ENCODE assay signal across 34 cellular contexts in genomic region chr19:3753631-3754410, GRCh38. TPM values are rescaled to one million over a fixed set of nuclear protein-coding genes. Genes with fewer than 3 reads are reported as not detected.
"Had no signal": no experiment of that assay in that cellular context is flagged by ENCODE, and none has a peak within 500 bp of the region (broad histone marks: within the 10 kb centered on the region; RNA-seq: fewer than 3 reads in every experiment).

No MANE protein-coding gene starts in this region.

- H3K9me3 Mint-ChIP-seq: mesothelial cell of epicardium; naive B cell; natural killer cell; nephron progenitor cell; neural progenitor cell; stimulated activated naive B cell treated with anti-CD40 and anti-IgM and Interleukin-4, amounts not matched to agents 10 μg/mL and 1 μg/mL and 100 μg/mL, for 72 hours; stimulated activated naive CD8-positive, alpha-beta T cell treated with anti-CD3 and anti-CD28 coated beads, Interleukin-15, Interleukin-2, amounts not matched to agents 100 ng/mL and 50 ng/mL, for 24 hours; type B pancreatic cell had no signal

- H3K27me3 ChIP-seq: left lung, neural progenitor cell, ovary, right atrium auricular region, right lobe of liver, tibial nerve, vagina had no signal

- H2AFZ ChIP-seq: neural progenitor cell had no signal

- H3K4me1 Mint-ChIP-seq: mesothelial cell of epicardium, nephron progenitor cell, neural progenitor cell had no signal

- H3K9ac ChIP-seq: neural progenitor cell had no signal

- H3K4me3 Mint-ChIP-seq: mesothelial cell of epicardium; naive B cell; natural killer cell; nephron progenitor cell; neural progenitor cell; stimulated activated naive B cell treated with anti-CD40 and anti-IgM and Interleukin-4, amounts not matched to agents 10 μg/mL and 1 μg/mL and 100 μg/mL, for 72 hours; stimulated activated naive CD8-positive, alpha-beta T cell treated with anti-CD3 and anti-CD28 coated beads, Interleukin-15, Interleukin-2, amounts not matched to agents 100 ng/mL and 50 ng/mL, for 24 hours; type B pancreatic cell had no signal

- H3K27me3 Mint-ChIP-seq: naive B cell; progenitor cell of endocrine pancreas; stimulated activated naive B cell treated with anti-CD40 and anti-IgM and Interleukin-4, amounts not matched to agents 10 μg/mL and 1 μg/mL and 100 μg/mL, for 72 hours; stimulated activated naive CD8-positive, alpha-beta T cell treated with anti-CD3 and anti-CD28 coated beads, Interleukin-15, Interleukin-2, amounts not matched to agents 100 ng/mL and 50 ng/mL, for 24 hours; type B pancreatic cell had no signal

- H3K4me2 ChIP-seq: neural progenitor cell, smooth muscle cell had no signal

- DNase-seq: hippocampal formation; kidney glomerular epithelial cell; left cardiac atrium; mesendoderm; naive B cell; natural killer cell; nephron progenitor cell; ovary; right lobe of liver; stimulated activated CD4-positive, alpha-beta T cell treated with anti-CD3 and anti-CD28 coated beads, Interleukin-1b, Interleukin-23, amount 100 ng/mL, for 48 hours; stimulated activated CD4-positive, alpha-beta T cell treated with anti-CD3 and anti-CD28 coated beads, Interleukin-2, amount 100 ng/mL, for 48 hours; stimulated activated CD4-positive, alpha-beta T cell treated with anti-CD3 and anti-CD28 coated beads, Interleukin-4, amount 100 ng/mL, for 4 hours; stimulated activated CD8-positive, alpha-beta memory T cell treated with anti-CD3 and anti-CD28 coated beads, Interleukin-4, amount 100 ng/mL, for 48 hours; stimulated activated naive B cell treated with anti-CD40 and anti-IgM and Interleukin-4, amounts not matched to agents 10 μg/mL and 1 μg/mL and 100 μg/mL, for 72 hours; substantia nigra had no signal

- H3K9me3 ChIP-seq: left lung, ovary, right atrium auricular region, right lobe of liver, tibial nerve, vagina had no signal

- H3K36me3 ChIP-seq: neural progenitor cell, ovary had no signal

- H3K27ac Mint-ChIP-seq: mesothelial cell of epicardium, natural killer cell, nephron progenitor cell, neural progenitor cell, progenitor cell of endocrine pancreas, type B pancreatic cell had no signal

- H3K4me1 ChIP-seq: neural progenitor cell, right atrium auricular region, right lobe of liver had no signal

- ATAC-seq: left lung; natural killer cell; stimulated activated naive B cell treated with anti-CD40 and anti-IgM and Interleukin-4, amounts not matched to agents 10 μg/mL and 1 μg/mL and 100 μg/mL, for 72 hours had no signal

- H3K27ac ChIP-seq: left lung, neural progenitor cell, ovary, right atrium auricular region, right lobe of liver, tibial nerve, vagina had no signal

- H3K4me3 ChIP-seq: left lung, lung, neural progenitor cell, ovary, right atrium auricular region, right lobe of liver, smooth muscle cell, tibial nerve, vagina had no signal

RNA-seq across cellular contexts. Expression of gene RAX2, which starts 18.2 kb away (rescaled TPM):
- total RNA-seq: left cardiac atrium, left lung, lower leg skin, lung, mesothelial cell of epicardium, mononuclear cell, natural killer cell, progenitor cell of endocrine pancreas, pulmonary artery endothelial cell, renal cortical epithelial cell, right atrium auricular region, right lobe of liver, skeletal muscle tissue, smooth muscle cell, temporal lobe, tibial nerve, urinary bladder, vagina had no signal
- polyA plus RNA-seq: keratinocyte, smooth muscle cell, urinary bladder had no signal

RNA-seq across cellular contexts. Expression of gene MATK, which starts 32.4 kb away (rescaled TPM):
- total RNA-seq: smooth muscle cell had no signal
- polyA plus RNA-seq: smooth muscle cell had no signal

RNA-seq across cellular contexts. Expression of gene TJP3, which starts 45.6 kb away (rescaled TPM):
- total RNA-seq: pulmonary artery endothelial cell, skeletal muscle tissue had no signal
